Comparison of ENCODE assay signal across 22 cellular contexts in the genomic region with DNA sequence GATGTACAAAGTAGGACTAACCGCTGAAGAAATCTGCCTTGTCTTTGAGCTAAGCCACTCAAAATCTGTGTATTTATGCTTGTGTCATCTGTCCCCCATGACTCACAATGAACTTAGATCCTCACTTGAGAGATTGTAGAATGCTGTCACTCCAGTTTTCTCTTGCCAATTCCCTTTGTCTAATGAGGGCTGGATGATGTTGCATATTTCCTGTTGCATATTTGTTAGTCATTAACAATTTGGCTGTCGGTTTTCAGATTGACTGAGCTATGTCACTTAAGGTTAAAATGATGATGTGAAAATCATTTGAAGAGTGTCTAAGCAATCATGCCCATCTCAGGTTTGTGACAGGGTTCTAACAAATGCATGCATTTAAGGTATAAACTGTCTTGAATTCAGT.
DNase-seq lines count a peak whose midpoint lies in the region; ATAC-seq, FAIRE-seq and TF ChIP-seq lines count a peak whose summit lies in the region.
"Had no signal": no experiment of that assay in that cellular context is flagged by ENCODE, and none has a peak within 500 bp of the region (broad histone marks: within the 10 kb centered on the region; RNA-seq: fewer than 3 reads in every experiment).

No MANE protein-coding gene starts in this region.

- H3K9me3 ChIP-seq in astrocyte (ENCODE audit: insufficient read depth, low read depth, low read length): no peaks in the 10 kb centered on the region
- no peaks in the 10 kb centered on the region for H3K9me3 ChIP-seq in neural cell (ENCODE audit: low read length)
- H3K9me3 ChIP-seq in pancreas: no peaks in the 10 kb centered on the region
- H3K9me3 ChIP-seq in H9 (ENCODE audit: control insufficient read depth, low read depth, low read length): no peaks in the 10 kb centered on the region
- H3K9me3 ChIP-seq: right atrium auricular region, SJSA1, suprapubic skin had no signal

- H2AK5ac ChIP-seq in H9 (ENCODE audit: insufficient read length, low read length): no peak overlapping the region

- H3K79me1 ChIP-seq in H9 (ENCODE audit: insufficient read depth, low read depth, low read length, poor library complexity, severe bottlenecking): no peaks in the 10 kb centered on the region

- ATAC-seq in pancreas: no peak
- ATAC-seq: HCT116 had no signal

- H3K4ac ChIP-seq in H9 (ENCODE audit: low read depth, low read length): no peak overlapping the region

- no peaks in the 10 kb centered on the region for H4K20me1 ChIP-seq in astrocyte (ENCODE audit: insufficient read depth, low read length)
- no peaks in the 10 kb centered on the region for H4K20me1 ChIP-seq in neural cell (ENCODE audit: insufficient read depth)
- H4K20me1 ChIP-seq in H9 (ENCODE audit: control insufficient read depth, insufficient read depth, insufficient read length): no peaks in the 10 kb centered on the region

- no peak overlapping the region for H4K8ac ChIP-seq in H9 (replicated peaks; ENCODE audit: insufficient read length, low read depth, low read length)

- no peak for TF ChIP-seq RAD21 in neural cell (conservative IDR thresholded peaks at IDR 0.05)

- H3F3A ChIP-seq in neural cell (ENCODE audit: insufficient read depth, low read length, poor library complexity, severe bottlenecking): no peaks in the 10 kb centered on the region

- no peak overlapping the region for H2BK5ac ChIP-seq in H9 (ENCODE audit: insufficient read length, low read length)

- H3K23me2 ChIP-seq in H9 (ENCODE audit: insufficient read length, low read depth, low read length, poor library complexity, severe bottlenecking): no peaks in the 10 kb centered on the region

- H3K4me1 ChIP-seq in astrocyte (ENCODE audit: insufficient read depth, low read length) (no peaks in the 10 kb centered on the region), pancreas (no peaks in the 10 kb centered on the region), H9 (ENCODE audit: insufficient read depth, low read length) (no peaks in the 10 kb centered on the region)
- H3K4me1 ChIP-seq: right atrium auricular region, SJSA1, suprapubic skin had no signal

- H2BK12ac ChIP-seq in H9 (ENCODE audit: insufficient read length, low read depth, low read length): no peak overlapping the region

- H3K4me2 ChIP-seq in astrocyte (ENCODE audit: low read length) (no peak overlapping the region), neural cell (ENCODE audit: low read length) (no peak overlapping the region), H9 (ENCODE audit: insufficient read depth, insufficient read length, low read length) (no peak overlapping the region)

- H3K23ac ChIP-seq in H9 (ENCODE audit: insufficient read length, low read depth, low read length): no peak overlapping the region

- WGBS in pancreas, 2 donors: 54 to 59% methylated on average over 2 of the region's 2 CpGs
- no CpG with 5 or more reads among the region's 2 CpGs for WGBS in H9 (ENCODE audit: extremely low coverage, insufficient read length, low lambda C conversion rate)

- H3K27ac Mint-ChIP-seq in astrocyte (ENCODE audit: unreplicated experiment) (no peak overlapping the region), H9 (no peak overlapping the region)
- H3K27ac Mint-ChIP-seq: activated B cell treated with CpG ODN at 0.5 μM for 24 hours; activated CD4-positive, alpha-beta memory T cell treated with anti-CD3 and anti-CD28 coated beads for 36 hours; IgD-negative memory B cell had no signal

- H2AFZ ChIP-seq in astrocyte (ENCODE audit: low read depth, low read length) (no peak overlapping the region), neural cell (ENCODE audit: low read depth, low read length) (no peak overlapping the region), H9 (ENCODE audit: low read length) (no peak overlapping the region)

- H3K4me1 Mint-ChIP-seq in astrocyte (ENCODE audit: low read depth, unreplicated experiment) (peaks cover 3% of the 10 kb centered on the region), H9 (no peaks in the 10 kb centered on the region)
- H3K4me1 Mint-ChIP-seq: activated B cell treated with CpG ODN at 0.5 μM for 24 hours, IgD-negative memory B cell had no signal

- TF ChIP-seq CTCF in astrocyte (IDR thresholded peaks at IDR 0.05; ENCODE audit: insufficient read depth, low read depth, low read length) (no peak), neural cell (IDR thresholded peaks at IDR 0.05; ENCODE audit: poor library complexity, severe bottlenecking) (no peak), pancreas (IDR thresholded peaks at IDR 0.05) (no peak), H9 (conservative IDR thresholded peaks at IDR 0.05) (no peak)

- H2BK20ac ChIP-seq in H9 (ENCODE audit: low read depth, low read length, poor library complexity, severe bottlenecking): no peak overlapping the region

- no peak overlapping the region for H2BK15ac ChIP-seq in H9 (ENCODE audit: low read depth, low read length)

- intact Hi-C loops in pancreas (cut with DNase I): no loop called here

- H3K79me2 ChIP-seq in astrocyte (ENCODE audit: insufficient read depth, low read length) (no peaks in the 10 kb centered on the region), neural cell (replicated peaks; ENCODE audit: insufficient read depth, low read length) (no peaks in the 10 kb centered on the region), H9 (ENCODE audit: insufficient read depth, low read length) (no peaks in the 10 kb centered on the region)

- no peaks in the 10 kb centered on the region for H3K36me3 Mint-ChIP-seq in astrocyte (ENCODE audit: low read depth, unreplicated experiment)
- no peaks in the 10 kb centered on the region for H3K36me3 Mint-ChIP-seq in H9 (ENCODE audit: insufficient read depth in 1 of 3, low read depth in 3 of 3)
- H3K36me3 Mint-ChIP-seq: activated CD4-positive, alpha-beta memory T cell treated with anti-CD3 and anti-CD28 coated beads for 36 hours; IgD-negative memory B cell had no signal

- no peak overlapping the region for H3K4me3 ChIP-seq in astrocyte (ENCODE audit: insufficient read depth, low read depth, low read length)
- no peak overlapping the region for H3K4me3 ChIP-seq in neural cell (ENCODE audit: low read length)
- no peak overlapping the region for H3K4me3 ChIP-seq in pancreas
- H3K4me3 ChIP-seq: right atrium auricular region, SJSA1, suprapubic skin had no signal

- H3K18ac ChIP-seq in H9 (ENCODE audit: insufficient read length, low read depth, low read length): no peak overlapping the region

- H3K27ac ChIP-seq in astrocyte (ENCODE audit: low read depth, low read length) (no peak overlapping the region), neural cell (ENCODE audit: low read length) (no peak overlapping the region), pancreas (no peak overlapping the region), H9 (ENCODE audit: insufficient read length, low read depth, low read length) (no peak overlapping the region)
- H3K27ac ChIP-seq: right atrium auricular region, SJSA1, suprapubic skin had no signal

- no peak overlapping the region for H3K56ac ChIP-seq in H9 (ENCODE audit: insufficient read length, low read depth, low read length)

- H3K9ac ChIP-seq in astrocyte (ENCODE audit: low read length) (no peak overlapping the region), neural cell (ENCODE audit: low read length) (no peak overlapping the region), H9 (ENCODE audit: extremely low read depth, insufficient read length, low read length) (no peak overlapping the region)

- H2BK120ac ChIP-seq in H9 (ENCODE audit: low read depth, low read length, poor library complexity, severe bottlenecking): no peak overlapping the region

- H3T11ph ChIP-seq in H9 (ENCODE audit: low read length): no peak overlapping the region

- TF ChIP-seq EP300 in neural cell (conservative IDR thresholded peaks at IDR 0.05; ENCODE audit: poor library complexity, severe bottlenecking): peak; percentile 100

- H4K5ac ChIP-seq in H9 (ENCODE audit: insufficient read length, low read depth, low read length): no peak overlapping the region

- peak; percentile 29 for DNase-seq in AG08395 (ENCODE audit: low spot score)
- peak; percentile 64 for DNase-seq in HT1080 (ENCODE audit: low read depth)
- DNase-seq in astrocyte (ENCODE audit: low read depth): no peak
- no peak for DNase-seq in hippocampal formation (lab: John Stamatoyannopoulos, UW)
- no peak for DNase-seq in pancreas
- DNase-seq in H9: no peak
- DNase-seq: activated B cell treated with CpG ODN at 0.5 μM for 24 hours; activated CD4-positive, alpha-beta memory T cell treated with anti-CD3 and anti-CD28 coated beads for 36 hours; activated naive CD4-positive, alpha-beta T cell treated with Interleukin-2 at 50 U/mL for 16 hours; activated T-cell treated with anti-CD3 and anti-CD28 coated beads, Interleukin-2, amount 50 U/mL, for 1 hour; effector CD8-positive, alpha-beta T cell; head of caudate nucleus; NCI-H1694 treated with DMSO at 0.1 percent for 48 hours; NCI-H226; occipital lobe; T-helper 2 cell had no signal

- FAIRE-seq in astrocyte (lab: Jason Lieb, UNC) (peak; percentile 45), pancreas (lab: Jason Lieb, UNC) (no peak)

- no peaks in the 10 kb centered on the region for H3K36me3 ChIP-seq in astrocyte (ENCODE audit: insufficient read depth, low read length)
- no peaks in the 10 kb centered on the region for H3K36me3 ChIP-seq in neural cell (ENCODE audit: insufficient read depth, low read length)
- H3K36me3 ChIP-seq in pancreas: no peaks in the 10 kb centered on the region
- H3K36me3 ChIP-seq: right atrium auricular region, SJSA1, suprapubic skin had no signal

- H3K9me2 ChIP-seq in neural cell (ENCODE audit: insufficient read depth, low read length): no peaks in the 10 kb centered on the region

- H3K4me3 Mint-ChIP-seq in astrocyte (ENCODE audit: unreplicated experiment) (no peak overlapping the region), H9 (no peak overlapping the region)
- H3K4me3 Mint-ChIP-seq: activated B cell treated with CpG ODN at 0.5 μM for 24 hours; activated CD4-positive, alpha-beta memory T cell treated with anti-CD3 and anti-CD28 coated beads for 36 hours; IgD-negative memory B cell had no signal

- H3K9me3 Mint-ChIP-seq in astrocyte (ENCODE audit: unreplicated experiment) (no peaks in the 10 kb centered on the region), H9 (no peaks in the 10 kb centered on the region)

- H3K27me3 Mint-ChIP-seq in astrocyte (ENCODE audit: low read depth, unreplicated experiment) (no peaks in the 10 kb centered on the region), H9 (ENCODE audit: low read depth) (peaks cover 2% of the 10 kb centered on the region; the same call in 1 of the 2 replicates)
- H3K27me3 Mint-ChIP-seq: activated B cell treated with CpG ODN at 0.5 μM for 24 hours; activated CD4-positive, alpha-beta memory T cell treated with anti-CD3 and anti-CD28 coated beads for 36 hours; IgD-negative memory B cell had no signal

- H4K91ac ChIP-seq in H9 (ENCODE audit: insufficient read length, low read depth, low read length): no peak overlapping the region

- H3K27me3 ChIP-seq in astrocyte (ENCODE audit: insufficient read depth, low read length) (no peaks in the 10 kb centered on the region), neural cell (ENCODE audit: insufficient read depth, low read depth, low read length) (no peaks in the 10 kb centered on the region), pancreas (no peaks in the 10 kb centered on the region), H9 (ENCODE audit: insufficient read depth, low read length) (no peaks in the 10 kb centered on the region)
- H3K27me3 ChIP-seq: right atrium auricular region, SJSA1, suprapubic skin had no signal

- no peak overlapping the region for H3K14ac ChIP-seq in H9 (ENCODE audit: insufficient read depth, low read length)

TF ChIP-seq in neural cell, 6 proteins besides CTCF, POLR2A, EP300 and RAD21 (continues in another document):
- no peak for TF ChIP-seq SMC3 (conservative IDR thresholded peaks at IDR 0.05; ENCODE audit: poor library complexity)

Comparison
In these comparisons a context has a peak if more than half of its experiments do, and no peak if none do; other contexts are left out.
1. DNase-seq: peak in AG08395 (single experiment) and HT1080 (single experiment); none in astrocyte (single experiment), hippocampal formation (0 of 2), pancreas (0 of 6) and H9 (single experiment).